ENCODE assay signal across 1 cellular context in the genomic region with DNA sequence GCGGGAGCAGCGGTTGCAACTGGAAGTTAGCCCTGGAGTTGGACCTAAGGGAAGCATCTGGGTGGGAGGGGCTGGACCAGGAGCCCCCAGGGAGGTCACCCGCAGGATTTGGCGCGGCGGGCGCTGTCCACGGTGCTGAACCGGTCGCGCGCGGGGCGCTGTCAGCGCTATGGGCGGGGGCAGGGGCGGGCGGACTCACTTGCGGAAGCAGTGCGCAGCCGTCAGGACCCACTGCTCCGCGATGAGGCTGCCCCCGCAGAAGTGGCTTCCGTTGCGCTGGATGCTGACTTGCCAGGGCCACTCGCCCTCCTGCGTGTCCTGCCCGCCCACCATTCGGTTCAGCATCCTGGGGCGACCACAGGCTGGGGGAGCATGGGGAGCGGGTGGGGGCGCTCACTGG.
TF ChIP-seq lines count a peak whose summit lies in the region.

No MANE protein-coding gene starts in this region.

TF ChIP-seq in K562, 482 proteins besides CTCF, POLR2A, EP300 and RAD21 (continues in another document):
- TF ChIP-seq SMAD2 (IDR thresholded peaks at IDR 0.05; ENCODE audit: low read depth, low read length), result no peak
- no peak for TF ChIP-seq ZNF699 (CRISPR knock-in tag; IDR thresholded peaks at IDR 0.05; ENCODE audit: insufficient replicate concordance)
- TF ChIP-seq MEF2A (IDR thresholded peaks at IDR 0.05; ENCODE audit: control insufficient read depth, low read depth, low read length), result no peak
- no peak for TF ChIP-seq ZNF764 (CRISPR knock-in tag; IDR thresholded peaks at IDR 0.05; ENCODE audit: low read depth)
- TF ChIP-seq HNRNPH1 (optimal IDR thresholded peaks at IDR 0.05; ENCODE audit: low read depth, low read length), result no peak
- TF ChIP-seq, protein P1, sequence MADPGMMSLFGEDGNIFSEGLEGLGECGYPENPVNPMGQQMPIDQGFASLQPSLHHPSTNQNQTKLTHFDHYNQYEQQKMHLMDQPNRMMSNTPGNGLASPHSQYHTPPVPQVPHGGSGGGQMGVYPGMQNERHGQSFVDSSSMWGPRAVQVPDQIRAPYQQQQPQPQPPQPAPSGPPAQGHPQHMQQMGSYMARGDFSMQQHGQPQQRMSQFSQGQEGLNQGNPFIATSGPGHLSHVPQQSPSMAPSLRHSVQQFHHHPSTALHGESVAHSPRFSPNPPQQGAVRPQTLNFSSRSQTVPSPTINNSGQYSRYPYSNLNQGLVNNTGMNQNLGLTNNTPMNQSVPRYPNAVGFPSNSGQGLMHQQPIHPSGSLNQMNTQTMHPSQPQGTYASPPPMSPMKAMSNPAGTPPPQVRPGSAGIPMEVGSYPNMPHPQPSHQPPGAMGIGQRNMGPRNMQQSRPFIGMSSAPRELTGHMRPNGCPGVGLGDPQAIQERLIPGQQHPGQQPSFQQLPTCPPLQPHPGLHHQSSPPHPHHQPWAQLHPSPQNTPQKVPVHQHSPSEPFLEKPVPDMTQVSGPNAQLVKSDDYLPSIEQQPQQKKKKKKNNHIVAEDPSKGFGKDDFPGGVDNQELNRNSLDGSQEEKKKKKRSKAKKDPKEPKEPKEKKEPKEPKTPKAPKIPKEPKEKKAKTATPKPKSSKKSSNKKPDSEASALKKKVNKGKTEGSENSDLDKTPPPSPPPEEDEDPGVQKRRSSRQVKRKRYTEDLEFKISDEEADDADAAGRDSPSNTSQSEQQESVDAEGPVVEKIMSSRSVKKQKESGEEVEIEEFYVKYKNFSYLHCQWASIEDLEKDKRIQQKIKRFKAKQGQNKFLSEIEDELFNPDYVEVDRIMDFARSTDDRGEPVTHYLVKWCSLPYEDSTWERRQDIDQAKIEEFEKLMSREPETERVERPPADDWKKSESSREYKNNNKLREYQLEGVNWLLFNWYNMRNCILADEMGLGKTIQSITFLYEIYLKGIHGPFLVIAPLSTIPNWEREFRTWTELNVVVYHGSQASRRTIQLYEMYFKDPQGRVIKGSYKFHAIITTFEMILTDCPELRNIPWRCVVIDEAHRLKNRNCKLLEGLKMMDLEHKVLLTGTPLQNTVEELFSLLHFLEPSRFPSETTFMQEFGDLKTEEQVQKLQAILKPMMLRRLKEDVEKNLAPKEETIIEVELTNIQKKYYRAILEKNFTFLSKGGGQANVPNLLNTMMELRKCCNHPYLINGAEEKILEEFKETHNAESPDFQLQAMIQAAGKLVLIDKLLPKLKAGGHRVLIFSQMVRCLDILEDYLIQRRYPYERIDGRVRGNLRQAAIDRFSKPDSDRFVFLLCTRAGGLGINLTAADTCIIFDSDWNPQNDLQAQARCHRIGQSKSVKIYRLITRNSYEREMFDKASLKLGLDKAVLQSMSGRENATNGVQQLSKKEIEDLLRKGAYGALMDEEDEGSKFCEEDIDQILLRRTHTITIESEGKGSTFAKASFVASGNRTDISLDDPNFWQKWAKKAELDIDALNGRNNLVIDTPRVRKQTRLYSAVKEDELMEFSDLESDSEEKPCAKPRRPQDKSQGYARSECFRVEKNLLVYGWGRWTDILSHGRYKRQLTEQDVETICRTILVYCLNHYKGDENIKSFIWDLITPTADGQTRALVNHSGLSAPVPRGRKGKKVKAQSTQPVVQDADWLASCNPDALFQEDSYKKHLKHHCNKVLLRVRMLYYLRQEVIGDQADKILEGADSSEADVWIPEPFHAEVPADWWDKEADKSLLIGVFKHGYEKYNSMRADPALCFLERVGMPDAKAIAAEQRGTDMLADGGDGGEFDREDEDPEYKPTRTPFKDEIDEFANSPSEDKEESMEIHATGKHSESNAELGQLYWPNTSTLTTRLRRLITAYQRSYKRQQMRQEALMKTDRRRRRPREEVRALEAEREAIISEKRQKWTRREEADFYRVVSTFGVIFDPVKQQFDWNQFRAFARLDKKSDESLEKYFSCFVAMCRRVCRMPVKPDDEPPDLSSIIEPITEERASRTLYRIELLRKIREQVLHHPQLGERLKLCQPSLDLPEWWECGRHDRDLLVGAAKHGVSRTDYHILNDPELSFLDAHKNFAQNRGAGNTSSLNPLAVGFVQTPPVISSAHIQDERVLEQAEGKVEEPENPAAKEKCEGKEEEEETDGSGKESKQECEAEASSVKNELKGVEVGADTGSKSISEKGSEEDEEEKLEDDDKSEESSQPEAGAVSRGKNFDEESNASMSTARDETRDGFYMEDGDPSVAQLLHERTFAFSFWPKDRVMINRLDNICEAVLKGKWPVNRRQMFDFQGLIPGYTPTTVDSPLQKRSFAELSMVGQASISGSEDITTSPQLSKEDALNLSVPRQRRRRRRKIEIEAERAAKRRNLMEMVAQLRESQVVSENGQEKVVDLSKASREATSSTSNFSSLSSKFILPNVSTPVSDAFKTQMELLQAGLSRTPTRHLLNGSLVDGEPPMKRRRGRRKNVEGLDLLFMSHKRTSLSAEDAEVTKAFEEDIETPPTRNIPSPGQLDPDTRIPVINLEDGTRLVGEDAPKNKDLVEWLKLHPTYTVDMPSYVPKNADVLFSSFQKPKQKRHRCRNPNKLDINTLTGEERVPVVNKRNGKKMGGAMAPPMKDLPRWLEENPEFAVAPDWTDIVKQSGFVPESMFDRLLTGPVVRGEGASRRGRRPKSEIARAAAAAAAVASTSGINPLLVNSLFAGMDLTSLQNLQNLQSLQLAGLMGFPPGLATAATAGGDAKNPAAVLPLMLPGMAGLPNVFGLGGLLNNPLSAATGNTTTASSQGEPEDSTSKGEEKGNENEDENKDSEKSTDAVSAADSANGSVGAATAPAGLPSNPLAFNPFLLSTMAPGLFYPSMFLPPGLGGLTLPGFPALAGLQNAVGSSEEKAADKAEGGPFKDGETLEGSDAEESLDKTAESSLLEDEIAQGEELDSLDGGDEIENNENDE (IDR thresholded peaks at IDR 0.05; ENCODE audit: low read depth, low read length), result no peak
- TF ChIP-seq PRPF4 (IDR thresholded peaks at IDR 0.05; ENCODE audit: insufficient read depth, low read depth, low read length, poor library complexity, severe bottlenecking), result no peak
- TF ChIP-seq, protein P2, sequence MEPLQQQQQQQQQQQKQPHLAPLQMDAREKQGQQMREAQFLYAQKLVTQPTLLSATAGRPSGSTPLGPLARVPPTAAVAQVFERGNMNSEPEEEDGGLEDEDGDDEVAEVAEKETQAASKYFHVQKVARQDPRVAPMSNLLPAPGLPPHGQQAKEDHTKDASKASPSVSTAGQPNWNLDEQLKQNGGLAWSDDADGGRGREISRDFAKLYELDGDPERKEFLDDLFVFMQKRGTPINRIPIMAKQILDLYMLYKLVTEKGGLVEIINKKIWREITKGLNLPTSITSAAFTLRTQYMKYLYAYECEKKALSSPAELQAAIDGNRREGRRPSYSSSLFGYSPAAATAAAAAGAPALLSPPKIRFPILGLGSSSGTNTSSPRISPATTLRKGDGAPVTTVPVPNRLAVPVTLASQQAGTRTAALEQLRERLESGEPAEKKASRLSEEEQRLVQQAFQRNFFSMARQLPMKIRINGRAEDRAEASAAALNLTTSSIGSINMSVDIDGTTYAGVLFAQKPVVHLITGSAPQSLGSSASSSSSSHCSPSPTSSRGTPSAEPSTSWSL (CRISPR knock-in tag; IDR thresholded peaks at IDR 0.05; ENCODE audit: borderline replicate concordance), result no peak
- TF ChIP-seq HEY1 (CRISPR knock-in tag; IDR thresholded peaks at IDR 0.05; ENCODE audit: borderline replicate concordance), result no peak
- TF ChIP-seq ERF (CRISPR knock-in tag; IDR thresholded peaks at IDR 0.05), result no peak
- TF ChIP-seq MCM7 (IDR thresholded peaks at IDR 0.05), result no peak
- no peak; a peak in 1 of 3 replicates for TF ChIP-seq CBX3 (IDR thresholded peaks at IDR 0.05; ENCODE audit: borderline replicate concordance in 1 of 2, low read length in 2 of 2)
- no peak for TF ChIP-seq SETDB1 (IDR thresholded peaks at IDR 0.05; ENCODE audit: low read length)
- TF ChIP-seq, protein P3, sequence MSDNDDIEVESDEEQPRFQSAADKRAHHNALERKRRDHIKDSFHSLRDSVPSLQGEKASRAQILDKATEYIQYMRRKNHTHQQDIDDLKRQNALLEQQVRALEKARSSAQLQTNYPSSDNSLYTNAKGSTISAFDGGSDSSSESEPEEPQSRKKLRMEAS (CRISPR knock-in tag; IDR thresholded peaks at IDR 0.05), result peak; percentile 66
- TF ChIP-seq, protein P4, sequence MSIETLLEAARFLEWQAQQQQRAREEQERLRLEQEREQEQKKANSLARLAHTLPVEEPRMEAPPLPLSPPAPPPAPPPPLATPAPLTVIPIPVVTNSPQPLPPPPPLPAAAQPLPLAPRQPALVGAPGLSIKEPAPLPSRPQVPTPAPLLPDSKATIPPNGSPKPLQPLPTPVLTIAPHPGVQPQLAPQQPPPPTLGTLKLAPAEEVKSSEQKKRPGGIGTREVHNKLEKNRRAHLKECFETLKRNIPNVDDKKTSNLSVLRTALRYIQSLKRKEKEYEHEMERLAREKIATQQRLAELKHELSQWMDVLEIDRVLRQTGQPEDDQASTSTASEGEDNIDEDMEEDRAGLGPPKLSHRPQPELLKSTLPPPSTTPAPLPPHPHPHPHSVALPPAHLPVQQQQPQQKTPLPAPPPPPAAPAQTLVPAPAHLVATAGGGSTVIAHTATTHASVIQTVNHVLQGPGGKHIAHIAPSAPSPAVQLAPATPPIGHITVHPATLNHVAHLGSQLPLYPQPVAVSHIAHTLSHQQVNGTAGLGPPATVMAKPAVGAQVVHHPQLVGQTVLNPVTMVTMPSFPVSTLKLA (conservative IDR thresholded peaks at IDR 0.05), result peak; percentile 54 to 80; a peak in 3 of 4 replicates
- no peak for TF ChIP-seq ZNF134 (CRISPR knock-in tag; conservative IDR thresholded peaks at IDR 0.05)
- TF ChIP-seq ZNF146 (CRISPR knock-in tag; IDR thresholded peaks at IDR 0.05; ENCODE audit: unreplicated experiment), result peak; percentile 32
- TF ChIP-seq ZNF174 (CRISPR knock-in tag; IDR thresholded peaks at IDR 0.05), result no peak
- TF ChIP-seq CREB1 (IDR thresholded peaks at IDR 0.05), result peak; percentile 81; the same call in 1 of the 2 replicates
- peak; percentile 80 for TF ChIP-seq CREB1 (CRISPR knock-in tag; IDR thresholded peaks at IDR 0.05)
- TF ChIP-seq EHMT2 (IDR thresholded peaks at IDR 0.05), result peak; percentile 94
- no peak for TF ChIP-seq JUNB (CRISPR knock-in tag; conservative IDR thresholded peaks at IDR 0.05)
- no peak for TF ChIP-seq MCM2 (IDR thresholded peaks at IDR 0.05; ENCODE audit: low read depth)
- TF ChIP-seq RNF219 (CRISPR knock-in tag; IDR thresholded peaks at IDR 0.05), result no peak
- no peak for TF ChIP-seq CSDE1 (IDR thresholded peaks at IDR 0.05)
- TF ChIP-seq, protein P5, sequence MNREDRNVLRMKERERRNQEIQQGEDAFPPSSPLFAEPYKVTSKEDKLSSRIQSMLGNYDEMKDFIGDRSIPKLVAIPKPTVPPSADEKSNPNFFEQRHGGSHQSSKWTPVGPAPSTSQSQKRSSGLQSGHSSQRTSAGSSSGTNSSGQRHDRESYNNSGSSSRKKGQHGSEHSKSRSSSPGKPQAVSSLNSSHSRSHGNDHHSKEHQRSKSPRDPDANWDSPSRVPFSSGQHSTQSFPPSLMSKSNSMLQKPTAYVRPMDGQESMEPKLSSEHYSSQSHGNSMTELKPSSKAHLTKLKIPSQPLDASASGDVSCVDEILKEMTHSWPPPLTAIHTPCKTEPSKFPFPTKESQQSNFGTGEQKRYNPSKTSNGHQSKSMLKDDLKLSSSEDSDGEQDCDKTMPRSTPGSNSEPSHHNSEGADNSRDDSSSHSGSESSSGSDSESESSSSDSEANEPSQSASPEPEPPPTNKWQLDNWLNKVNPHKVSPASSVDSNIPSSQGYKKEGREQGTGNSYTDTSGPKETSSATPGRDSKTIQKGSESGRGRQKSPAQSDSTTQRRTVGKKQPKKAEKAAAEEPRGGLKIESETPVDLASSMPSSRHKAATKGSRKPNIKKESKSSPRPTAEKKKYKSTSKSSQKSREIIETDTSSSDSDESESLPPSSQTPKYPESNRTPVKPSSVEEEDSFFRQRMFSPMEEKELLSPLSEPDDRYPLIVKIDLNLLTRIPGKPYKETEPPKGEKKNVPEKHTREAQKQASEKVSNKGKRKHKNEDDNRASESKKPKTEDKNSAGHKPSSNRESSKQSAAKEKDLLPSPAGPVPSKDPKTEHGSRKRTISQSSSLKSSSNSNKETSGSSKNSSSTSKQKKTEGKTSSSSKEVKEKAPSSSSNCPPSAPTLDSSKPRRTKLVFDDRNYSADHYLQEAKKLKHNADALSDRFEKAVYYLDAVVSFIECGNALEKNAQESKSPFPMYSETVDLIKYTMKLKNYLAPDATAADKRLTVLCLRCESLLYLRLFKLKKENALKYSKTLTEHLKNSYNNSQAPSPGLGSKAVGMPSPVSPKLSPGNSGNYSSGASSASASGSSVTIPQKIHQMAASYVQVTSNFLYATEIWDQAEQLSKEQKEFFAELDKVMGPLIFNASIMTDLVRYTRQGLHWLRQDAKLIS (CRISPR knock-in tag; IDR thresholded peaks at IDR 0.05), result peak; percentile 49; the same call in 1 of the 2 replicates
- peak; percentile 87 for TF ChIP-seq CREM (IDR thresholded peaks at IDR 0.05; ENCODE audit: low read depth)
- TF ChIP-seq HDAC3 (IDR thresholded peaks at IDR 0.05; ENCODE audit: borderline replicate concordance, partially characterized antibody), result no peak
- no peak for TF ChIP-seq ZNF140 (CRISPR knock-in tag; IDR thresholded peaks at IDR 0.05)
- no peak for TF ChIP-seq GABPA (tag; conservative IDR thresholded peaks at IDR 0.05; ENCODE audit: low read depth)
- no peak for TF ChIP-seq JUN (IDR thresholded peaks at IDR 0.05; ENCODE audit: borderline replicate concordance, low read depth, low read length)
- 0 out of 2 replicates have a peak, but pooled peaks have one; percentile 54 for TF ChIP-seq JUN (CRISPR knock-in tag; IDR thresholded peaks at IDR 0.05; ENCODE audit: borderline replicate concordance)
- no peak for TF ChIP-seq SOX6 (IDR thresholded peaks at IDR 0.05)
- TF ChIP-seq, protein P6, sequence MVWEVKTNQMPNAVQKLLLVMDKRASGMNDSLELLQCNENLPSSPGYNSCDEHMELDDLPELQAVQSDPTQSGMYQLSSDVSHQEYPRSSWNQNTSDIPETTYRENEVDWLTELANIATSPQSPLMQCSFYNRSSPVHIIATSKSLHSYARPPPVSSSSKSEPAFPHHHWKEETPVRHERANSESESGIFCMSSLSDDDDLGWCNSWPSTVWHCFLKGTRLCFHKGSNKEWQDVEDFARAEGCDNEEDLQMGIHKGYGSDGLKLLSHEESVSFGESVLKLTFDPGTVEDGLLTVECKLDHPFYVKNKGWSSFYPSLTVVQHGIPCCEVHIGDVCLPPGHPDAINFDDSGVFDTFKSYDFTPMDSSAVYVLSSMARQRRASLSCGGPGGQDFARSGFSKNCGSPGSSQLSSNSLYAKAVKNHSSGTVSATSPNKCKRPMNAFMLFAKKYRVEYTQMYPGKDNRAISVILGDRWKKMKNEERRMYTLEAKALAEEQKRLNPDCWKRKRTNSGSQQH (CRISPR knock-in tag; IDR thresholded peaks at IDR 0.05), result no peak
- TF ChIP-seq PHB2 (IDR thresholded peaks at IDR 0.05; ENCODE audit: low read depth), result no peak
- TF ChIP-seq SMARCE1 (IDR thresholded peaks at IDR 0.05), result no peak
- no peak for TF ChIP-seq MTA2 (IDR thresholded peaks at IDR 0.05; ENCODE audit: low read depth)
- TF ChIP-seq FOXK1 (CRISPR knock-in tag; IDR thresholded peaks at IDR 0.05; ENCODE audit: borderline replicate concordance), result 0 out of 2 replicates have a peak, but pooled peaks have one; percentile 62
